In the genomic region with DNA sequence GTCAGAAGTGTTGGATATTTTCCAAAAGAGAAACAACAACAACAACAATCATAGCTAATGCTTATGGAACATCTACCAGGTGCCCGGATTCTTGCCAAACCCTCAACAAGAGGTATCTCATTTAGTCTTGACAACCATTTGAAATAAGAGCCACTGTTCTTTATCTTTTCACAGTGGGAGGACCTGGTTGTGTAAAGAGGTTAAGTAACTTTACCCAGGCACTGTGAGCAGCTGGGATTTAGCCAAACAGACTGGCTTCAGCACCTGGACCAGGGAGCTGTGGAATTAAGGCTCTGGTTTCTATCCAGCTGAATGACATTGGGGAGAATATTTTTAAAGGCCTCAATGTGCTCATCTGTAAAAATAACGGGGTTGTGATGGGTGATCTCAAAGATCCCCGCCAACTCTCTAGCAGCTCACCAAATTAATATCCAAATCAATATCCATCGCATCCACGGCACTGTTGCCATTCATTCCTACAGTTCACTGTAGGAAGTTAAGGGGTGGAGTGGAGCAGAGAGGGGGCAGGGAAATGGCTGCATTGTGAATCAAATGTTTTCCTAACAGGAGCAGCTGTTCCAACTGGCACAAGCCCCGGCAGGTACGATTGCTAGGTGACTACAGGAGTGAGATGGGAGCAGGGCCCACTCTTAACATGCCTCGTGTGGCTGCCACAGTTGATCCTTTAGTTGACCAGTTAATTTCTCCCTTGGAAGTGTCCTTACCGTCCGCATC, we compare ENCODE assay signal across 11 cellular contexts.
DNase-seq lines count a peak whose midpoint lies in the region; ATAC-seq and TF ChIP-seq lines count a peak whose summit lies in the region.
"Had no signal": no experiment of that assay in that cellular context is flagged by ENCODE, and none has a peak within 500 bp of the region (broad histone marks: within the 10 kb centered on the region; RNA-seq: fewer than 3 reads in every experiment).

No MANE protein-coding gene starts in this region.

- no peak for TF ChIP-seq CTCF in endothelial cell (IDR thresholded peaks at IDR 0.05; ENCODE audit: unreplicated experiment)
- no peak for TF ChIP-seq CTCF in psoas muscle (IDR thresholded peaks at IDR 0.05)
- TF ChIP-seq CTCF in ovary (IDR thresholded peaks at IDR 0.05), result no peak

- H3K4me3 Mint-ChIP-seq in endothelial cell (ENCODE audit: unreplicated experiment), result peak overlapping the region; percentile 84
- H3K4me3 Mint-ChIP-seq: activated T-cell treated with anti-CD3 and anti-CD28 coated beads, Interleukin-2, amount 50 U/mL, for 4 hours had no signal

- H3K9me3 ChIP-seq in psoas muscle (no peaks in the 10 kb centered on the region), ovary (no peaks in the 10 kb centered on the region)
- H3K9me3 ChIP-seq: SJSA1 had no signal

- no peak for TF ChIP-seq EP300 in ovary (IDR thresholded peaks at IDR 0.05)

- H3K27ac ChIP-seq in psoas muscle, result no peak overlapping the region
- no peak overlapping the region for H3K27ac ChIP-seq in ovary
- H3K27ac ChIP-seq: SJSA1 had no signal

- peak overlapping the region; percentile 78 for H3K27ac Mint-ChIP-seq in endothelial cell (ENCODE audit: unreplicated experiment)

- H3K36me3 ChIP-seq in psoas muscle (ENCODE audit: insufficient read depth in 1 of 2, low read depth in 1 of 2), result no peaks in the 10 kb centered on the region
- H3K36me3 ChIP-seq in ovary, result no peaks in the 10 kb centered on the region

- 36 to 38% (median 36%) methylated on average over 10 of the region's 10 CpGs for WGBS in psoas muscle, 3 donors
- WGBS in ovary, 3 donors, result 33 to 47% (median 33%) methylated on average over 10 of the region's 10 CpGs

- peaks cover 28% of the 10 kb centered on the region for H3K36me3 Mint-ChIP-seq in endothelial cell (ENCODE audit: low read depth, unreplicated experiment)

- DNase-seq in NCI-H82 (lab: John Stamatoyannopoulos, UW) (peak; percentile 60), NCI-H82 treated with DMSO at 0.1 percent for 48 hours (lab: John Stamatoyannopoulos, UW; ENCODE audit: unreplicated experiment) (no peak), NCI-H2196 (lab: John Stamatoyannopoulos, UW; ENCODE audit: unreplicated experiment) (peak; percentile 91), endothelial cell (ENCODE audit: low spot score) (no peak), psoas muscle (no peak), ovary (no peak)
- DNase-seq: activated T-cell treated with anti-CD3 and anti-CD28 coated beads, Interleukin-2, amount 50 U/mL, for 4 hours; effector memory CD4-positive, alpha-beta T cell had no signal

- intact Hi-C loops in psoas muscle (cut with DNase I), result loop anchor here in 1 of 2 donors (10.0 kb wide), 1 partner anchor 1118 kb away; no protein-coding TSS in a partner anchor
- intact Hi-C loops in ovary (cut with DNase I), result no loop called here

- H3K9me3 Mint-ChIP-seq in endothelial cell (ENCODE audit: unreplicated experiment), result no peaks in the 10 kb centered on the region
- H3K9me3 Mint-ChIP-seq: activated T-cell treated with anti-CD3 and anti-CD28 coated beads, Interleukin-2, amount 50 U/mL, for 4 hours had no signal

- peak in 3 of 4 donors; percentile 70 to 73 (median 70) for ATAC-seq in psoas muscle
- no peak for ATAC-seq in GM19023 (IDR thresholded peaks at IDR 0.05; ENCODE audit: unreplicated experiment)
- ATAC-seq in HG02678 (IDR thresholded peaks at IDR 0.05; ENCODE audit: unreplicated experiment), result no peak
- ATAC-seq: activated T-cell treated with anti-CD3 and anti-CD28 coated beads, Interleukin-2, amount 50 U/mL, for 4 hours had no signal

- TF ChIP-seq POLR2A in ovary (IDR thresholded peaks at IDR 0.05), result no peak

- H3K4me3 ChIP-seq in psoas muscle (no peak overlapping the region), ovary (no peak overlapping the region)
- H3K4me3 ChIP-seq: SJSA1 had no signal

- peaks cover 0 to 4% (median 0%) of the 10 kb centered on the region in 3 donors for H3K27me3 ChIP-seq in psoas muscle (ENCODE audit: insufficient read depth in 3 of 3, low read length in 2 of 3)
- H3K27me3 ChIP-seq in ovary, result no peaks in the 10 kb centered on the region
- H3K27me3 ChIP-seq: SJSA1 had no signal

- H3K4me1 ChIP-seq in psoas muscle (no peaks in the 10 kb centered on the region), ovary (ENCODE audit: insufficient read depth) (no peaks in the 10 kb centered on the region)
- H3K4me1 ChIP-seq: SJSA1 had no signal

- peaks cover 53% of the 10 kb centered on the region for H3K4me1 Mint-ChIP-seq in endothelial cell (ENCODE audit: unreplicated experiment)

- H3K27me3 Mint-ChIP-seq in endothelial cell (ENCODE audit: unreplicated experiment), result peaks cover 5% of the 10 kb centered on the region

Comparison
In these comparisons a context has a peak if more than half of its experiments do, and no peak if none do; other contexts are left out.
1. DNase-seq: peak in NCI-H82 (single experiment) and NCI-H2196 (single experiment); none in NCI-H82 treated with DMSO at 0.1 percent for 48 hours (single experiment), endothelial cell (single experiment), psoas muscle (0 of 2) and ovary (0 of 5).
2. ATAC-seq: peak in psoas muscle (3 of 4); none in GM19023 (single experiment) and HG02678 (single experiment).